ENCODE assay signal across 35 cellular contexts in the genomic region with DNA sequence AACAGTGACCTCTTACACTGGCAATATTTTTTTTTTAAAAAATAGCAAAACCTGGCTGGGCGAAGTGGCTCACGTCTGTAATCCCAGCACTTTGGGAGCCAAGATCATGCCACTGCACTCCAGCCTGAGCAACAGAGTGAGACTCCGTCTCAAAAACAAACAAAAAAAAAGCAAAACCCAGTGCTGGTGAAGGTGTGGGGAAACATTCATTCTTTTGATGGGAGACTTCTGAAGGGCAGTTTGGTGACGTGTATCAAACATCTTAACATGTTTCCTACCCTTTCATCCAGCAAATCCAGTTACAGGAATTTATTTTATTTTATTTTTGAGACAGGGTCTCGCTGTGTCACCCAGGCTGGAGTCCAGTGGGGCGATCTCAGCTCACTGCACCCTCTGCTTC. TPM values are rescaled to one million over a fixed set of nuclear protein-coding genes. Genes with fewer than 3 reads are reported as not detected.
DNase-seq lines count a peak whose midpoint lies in the region; ATAC-seq, FAIRE-seq and TF ChIP-seq lines count a peak whose summit lies in the region.
"Had no signal": no experiment of that assay in that cellular context is flagged by ENCODE, and none has a peak within 500 bp of the region (broad histone marks: within the 10 kb centered on the region; RNA-seq: fewer than 3 reads in every experiment).

No MANE protein-coding gene starts in this region.

- no peak overlapping the region for H3K4me2 ChIP-seq in HepG2 (ENCODE audit: low read depth, low read length)
- H3K4me2 ChIP-seq in K562 (ENCODE audit: insufficient read depth, low read length), result no peak overlapping the region
- H3K4me2 ChIP-seq: A549, BLaER1 had no signal

- FAIRE-seq in HepG2 (lab: Jason Lieb, UNC), result no peak
- FAIRE-seq in K562 (lab: Jason Lieb, UNC), result no peak
- FAIRE-seq: A204.1, A549, D721Med had no signal

- H2AFZ ChIP-seq in HepG2 (ENCODE audit: low read length) (no peak overlapping the region), K562 (ENCODE audit: low read depth, low read length) (no peak overlapping the region)

- no peak for TF ChIP-seq RAD21 in HepG2 (CRISPR knock-in tag; IDR thresholded peaks at IDR 0.05)
- no peak for TF ChIP-seq RAD21 in K562 (CRISPR knock-in tag; conservative IDR thresholded peaks at IDR 0.05 in 1 of 2, IDR thresholded peaks at IDR 0.05 in 1 of 2)

- TF ChIP-seq CTCF in HepG2 (CRISPR knock-in tag; IDR thresholded peaks at IDR 0.05) (no peak), right lobe of liver (IDR thresholded peaks at IDR 0.05) (no peak), K562 (IDR thresholded peaks at IDR 0.05 in 2 of 3, conservative IDR thresholded peaks at IDR 0.05 in 1 of 3; ENCODE audit: insufficient read depth in 2 of 3, low read depth in 1 of 3, low read length in 3 of 3) (no peak), uterus (IDR thresholded peaks at IDR 0.05) (no peak)

- intact Hi-C loops in HepG2 (cut with micrococcal nuclease; ENCODE audit: unreplicated experiment), result no loop called here
- intact Hi-C loops in right lobe of liver (cut with DNase I), result no loop called here
- intact Hi-C loops in K562 (cut with micrococcal nuclease), result no loop called here
- intact Hi-C loops in uterus (cut with DNase I; ENCODE audit: low total_unique reads), result no loop called here

- in situ Hi-C loops in HepG2 (cut with HindIII; ENCODE audit: extremely low pct_ligation_motif_present, low pct_unique_long_range_greater_than_20kb), result no loop called here
- in situ Hi-C loops in K562 (cut with MboI), result no loop called here

- H3K9me3 ChIP-seq in HepG2 (ENCODE audit: low read length) (no peaks in the 10 kb centered on the region), right lobe of liver (no peaks in the 10 kb centered on the region), K562 (replicated peaks; ENCODE audit: control insufficient read depth, insufficient read depth, low read depth, low read length) (no peaks in the 10 kb centered on the region), uterus (no peaks in the 10 kb centered on the region)
- H3K9me3 ChIP-seq: A549; BE2C; BLaER1; BLaER1 treated with 17β-estradiol and CSF1 and Interleukin-3, amounts not matched to agents 10 nM and 100 nM; Caco-2 had no signal

- H3K36me3 ChIP-seq in HepG2 (replicated peaks in 1 of 2; ENCODE audit: control insufficient read depth in 1 of 2, insufficient read depth in 2 of 2, low read length in 2 of 2), result no peaks in the 10 kb centered on the region
- no peaks in the 10 kb centered on the region for H3K36me3 ChIP-seq in right lobe of liver
- no peaks in the 10 kb centered on the region for H3K36me3 ChIP-seq in K562 (ENCODE audit: control insufficient read depth, insufficient read depth, low read length)
- H3K36me3 ChIP-seq in uterus, result no peaks in the 10 kb centered on the region
- H3K36me3 ChIP-seq: BE2C; BLaER1; BLaER1 treated with 17β-estradiol and CSF1 and Interleukin-3, amounts not matched to agents 10 nM and 100 nM had no signal

- DNase-seq in HepG2 (ENCODE audit: low spot score) (no peak), right lobe of liver (no peak), K562 (ENCODE audit: extremely low read depth in 1 of 4, low spot score in 3 of 4) (no peak), uterus (no peak), HK-2 (ENCODE audit: unreplicated experiment) (no peak), NCI-H510A (lab: John Stamatoyannopoulos, UW) (no peak)
- DNase-seq: 8988T; ACHN; AML-193; BE2C; C1 segment of cervical spinal cord; Caco-2; Calu3; CD4-positive, alpha-beta memory T cell; CD4-positive, alpha-beta T cell; CD4-positive, CD25-positive, alpha-beta regulatory T cell; CD8-positive, alpha-beta memory T cell; CD8-positive, alpha-beta T cell; COR-L47; DMS 273 treated with DMSO at 0.1 percent for 48 hours; DMS153; DMS53; DMS79; DMS79 treated with DMSO at 0.1 percent for 48 hours; DND-41; EL had no signal

- TF ChIP-seq EP300 in HepG2 (IDR thresholded peaks at IDR 0.05; ENCODE audit: low read depth in 2 of 2, low read length in 2 of 2) (no peak), HepG2 (CRISPR knock-in tag; IDR thresholded peaks at IDR 0.05; ENCODE audit: borderline replicate concordance) (no peak), K562 (IDR thresholded peaks at IDR 0.05; ENCODE audit: low read length) (no peak)

- WGBS in HepG2 (ENCODE audit: low lambda C conversion rate), result 50% methylated on average over 6 of the region's 6 CpGs
- WGBS in right lobe of liver (ENCODE audit: insufficient coverage, low coverage, low lambda C conversion rate, missing lambda C conversion rate), result 44% methylated on average over 5 of the region's 6 CpGs
- 14% methylated on average over 6 of the region's 6 CpGs for WGBS in K562 (ENCODE audit: insufficient coverage, low coverage, missing lambda C conversion rate)

- no TSS peak for BruUV-seq in HepG2 (replicated peaks; lab: Mats Ljungman, UMichigan)
- BruUV-seq in K562 (replicated peaks; lab: Mats Ljungman, UMichigan), result no TSS peak

- H3K9ac ChIP-seq in HepG2 (ENCODE audit: insufficient read depth, low read depth, low read length) (no peak overlapping the region), K562 (ENCODE audit: insufficient read depth in 1 of 2, low read depth in 2 of 2, low read length in 2 of 2) (no peak overlapping the region)
- H3K9ac ChIP-seq: BLaER1; BLaER1 treated with 17β-estradiol and CSF1 and Interleukin-3, amounts not matched to agents 10 nM and 100 nM had no signal

- H3K9me1 ChIP-seq in K562 (ENCODE audit: control insufficient read depth, insufficient read depth, low read length), result no peaks in the 10 kb centered on the region

- CTCF ChIA-PET in HepG2 (lab: Yijun Ruan, JAX; ENCODE audit: low intra/inter-chr PET ratio, low total read pairs) (no interaction called here), K562 (lab: Yijun Ruan, JAX; ENCODE audit: low intra/inter-chr PET ratio) (interaction anchor here (0.6 kb wide), 1 partner anchor 1531 kb away, joined by 3 read pairs; no protein-coding TSS in a partner anchor)

- H4K20me1 ChIP-seq in HepG2 (ENCODE audit: insufficient read depth, low read length), result no peaks in the 10 kb centered on the region
- no peaks in the 10 kb centered on the region for H4K20me1 ChIP-seq in K562 (replicated peaks; ENCODE audit: control insufficient read depth, insufficient read depth, low read length)
- H4K20me1 ChIP-seq: BLaER1; BLaER1 treated with 17β-estradiol and CSF1 and Interleukin-3, amounts not matched to agents 10 nM and 100 nM had no signal

- H3K27ac ChIP-seq in HepG2 (ENCODE audit: extremely low read length, insufficient read depth, low read length) (no peak overlapping the region), right lobe of liver (no peak overlapping the region), K562 (ENCODE audit: extremely low read depth, low read depth, low read length) (no peak overlapping the region), uterus (peak overlapping the region; percentile 56 to 58)
- H3K27ac ChIP-seq: 22Rv1; A549; BLaER1; BLaER1 treated with 17β-estradiol and CSF1 and Interleukin-3, amounts not matched to agents 10 nM and 100 nM; C4-2B had no signal

- peaks cover 80% of the 10 kb centered on the region for H3K4me1 ChIP-seq in HepG2 (ENCODE audit: insufficient read depth, low read length)
- H3K4me1 ChIP-seq in right lobe of liver, result no peaks in the 10 kb centered on the region
- H3K4me1 ChIP-seq in K562 (replicated peaks in 1 of 2; ENCODE audit: control insufficient read depth in 2 of 2, insufficient read depth in 2 of 2, low read length in 2 of 2), result no peaks in the 10 kb centered on the region
- H3K4me1 ChIP-seq in uterus, result peaks cover 8 to 9% of the 10 kb centered on the region in 2 donors
- H3K4me1 ChIP-seq: BE2C had no signal

- TF ChIP-seq POLR2A in HepG2 (IDR thresholded peaks at IDR 0.05; ENCODE audit: insufficient read depth in 1 of 2, low read depth in 2 of 2, low read length in 2 of 2) (no peak), right lobe of liver (IDR thresholded peaks at IDR 0.05) (no peak), K562 (conservative IDR thresholded peaks at IDR 0.05) (no peak), uterus (IDR thresholded peaks at IDR 0.05) (no peak)

- POLR2A ChIA-PET in HepG2 (lab: Yijun Ruan, JAX), result interaction anchor here (6.1 kb wide), 1 partner anchor 8 kb away, joined by 33 read pairs; no protein-coding TSS in a partner anchor
- POLR2A ChIA-PET in K562 (lab: Yijun Ruan, JAX), result interaction anchor here (0.7 kb wide), 1 partner anchor 38 kb away, joined by 3 read pairs; no protein-coding TSS in a partner anchor

- no peak for ATAC-seq in HepG2
- no peak for ATAC-seq in right lobe of liver
- ATAC-seq in K562, result no peak
- ATAC-seq: A549; CD8-positive, alpha-beta T cell had no signal

- no peak overlapping the region for H3K4me3 ChIP-seq in HepG2 (replicated peaks in 1 of 3; ENCODE audit: insufficient read depth in 1 of 3, low read depth in 2 of 3, low read length in 3 of 3)
- no peak overlapping the region for H3K4me3 ChIP-seq in right lobe of liver
- H3K4me3 ChIP-seq in K562, result no peak overlapping the region
- H3K4me3 ChIP-seq in uterus, result no peak overlapping the region
- H3K4me3 ChIP-seq: A549; BLaER1; BLaER1 treated with 17β-estradiol and CSF1 and Interleukin-3, amounts not matched to agents 10 nM and 100 nM had no signal

- H3K79me2 ChIP-seq in HepG2 (ENCODE audit: insufficient read depth, low read length), result no peaks in the 10 kb centered on the region
- no peaks in the 10 kb centered on the region for H3K79me2 ChIP-seq in K562 (ENCODE audit: control insufficient read depth, insufficient read depth, low read length)

- H3K27me3 ChIP-seq in HepG2 (ENCODE audit: control insufficient read depth in 1 of 2, insufficient read depth in 2 of 2, low read length in 2 of 2) (no peaks in the 10 kb centered on the region), right lobe of liver (no peaks in the 10 kb centered on the region), K562 (ENCODE audit: control insufficient read depth in 2 of 2, insufficient read depth in 2 of 2, low read length in 2 of 2) (peaks cover 29 to 49% of the 10 kb centered on the region in 2 experiments; a peak in 4 of 5 replicates), uterus (no peaks in the 10 kb centered on the region)
- H3K27me3 ChIP-seq: BE2C; BLaER1; BLaER1 treated with 17β-estradiol and CSF1 and Interleukin-3, amounts not matched to agents 10 nM and 100 nM had no signal

RNA-seq across cellular contexts. Expression of a gene that starts 58.0 kb away (rescaled TPM):
- 13.4 and 18.7 TPM in 2 replicates for total RNA-seq in HepG2 (2016; rRNA removed; fragmentation: Illumina TruSeq; extraction: Trizol)
- 1.8 and 1.9 TPM in 2 replicates for total RNA-seq in HepG2 (2016; cell fraction: cytosol; rRNA removed; fragmentation: Illumina TruSeq; extraction: Trizol; ENCODE audit: low read depth)
- total RNA-seq in HepG2 (2016; cell fraction: insoluble cytoplasmic fraction; rRNA removed; fragmentation: Illumina TruSeq; extraction: Trizol), result 12.3 and 17.7 TPM in 2 replicates
- total RNA-seq in HepG2 (2016; cell fraction: membrane; rRNA removed; fragmentation: Illumina TruSeq; extraction: Trizol), result 7.4 and 7.7 TPM in 2 replicates
- total RNA-seq in HepG2 (2016; cell fraction: nucleus; rRNA removed; fragmentation: Illumina TruSeq; extraction: Trizol), result 18.2 and 22.8 TPM in 2 replicates
- polyA plus RNA-seq in HepG2 (2011; rRNA removed), result 7.2 and 8.1 TPM in 2 replicates
- polyA plus RNA-seq in HepG2 (2011; cell fraction: cytosol; rRNA removed), result 6.1 and 6.3 TPM in 2 replicates
- polyA plus RNA-seq in HepG2 (2011; cell fraction: nucleus; rRNA removed), result 9.2 and 10.1 TPM in 2 replicates
- 4.5 and 6.1 TPM in 2 replicates for polyA plus RNA-seq in HepG2 (2012)
- polyA plus RNA-seq in HepG2 (2016; cell fraction: cytosol; fragmentation: Illumina TruSeq; extraction: Trizol; ENCODE audit: low read depth), result 1.2 and 1.3 TPM in 2 replicates
- polyA plus RNA-seq in HepG2 (2016; cell fraction: insoluble cytoplasmic fraction; fragmentation: Illumina TruSeq; extraction: Trizol; ENCODE audit: low read depth), result 8.1 and 9.2 TPM in 2 replicates
- 2.9 and 3.3 TPM in 2 replicates for polyA plus RNA-seq in HepG2 (2016; cell fraction: membrane; fragmentation: Illumina TruSeq; extraction: Trizol; ENCODE audit: low read depth)
- 25.5 and 27.0 TPM in 2 replicates for polyA plus RNA-seq in HepG2 (2016; cell fraction: nucleus; fragmentation: Illumina TruSeq; extraction: Trizol; ENCODE audit: insufficient read depth, low read depth)
- polyA minus RNA-seq in HepG2 (2011; rRNA and poly(A)+ RNA removed; ENCODE audit: low replicate concordance), result 22.4 and 23.3 TPM in 2 replicates
- polyA minus RNA-seq in HepG2 (2011; cell fraction: cytosol; rRNA and poly(A)+ RNA removed), result 9.6 TPM in 2 replicates
- 9.7 and 10.7 TPM in 2 replicates for polyA minus RNA-seq in HepG2 (2011; cell fraction: nucleus; rRNA and poly(A)+ RNA removed)
- total RNA-seq in right lobe of liver, result 1 to 10 TPM in 5 of 6 experiments, under 1 TPM in 1; 0.81 to 2.5 (median 1.8) TPM
- total RNA-seq in K562 (2011; cell fraction: chromatin; rRNA removed; ENCODE audit: low replicate concordance), result 0.11 and 0.12 TPM in 2 replicates
- 0.13 and 0.17 TPM in 2 replicates for total RNA-seq in K562 (2011; cell fraction: nucleolus; rRNA removed)
- total RNA-seq in K562 (2011; cell fraction: nucleoplasm; rRNA removed), result 0.15 TPM in 2 replicates
- total RNA-seq in K562 (2014; rRNA removed), result 0.23 and 0.33 TPM in 2 replicates
- total RNA-seq in K562 (2014; rRNA removed; fragmentation: Illumina TruSeq; extraction: Trizol), result 0.13 and 0.15 TPM in 2 replicates
- 1.3 TPM in 2 replicates for total RNA-seq in K562 (2015; rRNA removed; fragmentation: Illumina TruSeq; extraction: Trizol)
- 0.38 and 0.42 TPM in 2 replicates for total RNA-seq in K562 (2021)
- polyA plus RNA-seq in K562 (2011; rRNA removed), result 0.06 and 0.18 TPM in 2 replicates
- 0.01 and 0.13 TPM in 2 replicates for polyA plus RNA-seq in K562 (2011; cell fraction: cytosol; rRNA removed)
- 0.04 and 0.20 TPM in 2 replicates for polyA plus RNA-seq in K562 (2011; cell fraction: nucleus; rRNA removed)
- 0.43 and 0.76 TPM in 2 replicates for polyA plus RNA-seq in K562 (2012)
- 0.17 and 0.18 TPM in 2 replicates for polyA plus RNA-seq in K562 (2014; fragmentation: Illumina TruSeq; extraction: Trizol)
- under 1 TPM; 0.01 to 0.04 TPM for polyA plus RNA-seq in K562 (2014; fragmentation: Nextera tagmentation; extraction: Ambion mirVana)
- polyA plus RNA-seq in K562 (2014; rRNA removed), result 0.07 and 0.34 TPM in 2 replicates
- 0.04 and 0.51 TPM in 2 replicates for polyA minus RNA-seq in K562 (2011; rRNA and poly(A)+ RNA removed)
- 0.10 and 0.55 TPM in 2 replicates for polyA minus RNA-seq in K562 (2011; cell fraction: cytosol; rRNA and poly(A)+ RNA removed)
- 0.13 and 0.78 TPM in 2 replicates for polyA minus RNA-seq in K562 (2011; cell fraction: nucleus; rRNA and poly(A)+ RNA removed)
- 10 to 100 TPM; 12.3 to 44.7 (median 28.1) TPM for total RNA-seq in uterus
- total RNA-seq: B cell; CD4-positive, alpha-beta memory T cell; CD4-positive, alpha-beta T cell; CD4-positive, CD25-positive, alpha-beta regulatory T cell; CD8-positive, alpha-beta T cell had no signal
- polyA plus RNA-seq: CD14-positive monocyte; CD4-positive, alpha-beta memory T cell; CD4-positive, CD25-positive, alpha-beta regulatory T cell; CD8-positive, alpha-beta memory T cell had no signal

Comparison
In these comparisons a context has a peak if more than half of its experiments do, and no peak if none do; other contexts are left out.
1. H3K27ac ChIP-seq: peak in uterus (2 of 2); none in HepG2 (single experiment), right lobe of liver (0 of 3) and K562 (single experiment).